In genomic region chr19:11089254-11090013, GRCh38 we compare ENCODE assay signal across 1 cellular context.
TF ChIP-seq lines count a peak whose summit lies in the region.

LDLR (plus strand) TSS chr19:11089463; CDS start chr19:11089549, 86 bp downstream.

TF ChIP-seq in HEK293, 187 proteins besides CTCF, POLR2A, EP300 and RAD21 (continued from another document and continues in another):
- no peak; the same call in 1 of the 2 replicates for TF ChIP-seq ZNF513 (tag by site-specific recombination; IDR thresholded peaks at IDR 0.05)
- no peak for TF ChIP-seq ZNF202 (tag by site-specific recombination; IDR thresholded peaks at IDR 0.05; ENCODE audit: borderline replicate concordance)
- TF ChIP-seq ZNF214 (tag by site-specific recombination; IDR thresholded peaks at IDR 0.05; ENCODE audit: borderline replicate concordance) = no peak
- TF ChIP-seq ZNF37A (tag by site-specific recombination; IDR thresholded peaks at IDR 0.05) = no peak
- TF ChIP-seq TCF7L2 (IDR thresholded peaks at IDR 0.05; ENCODE audit: borderline replicate concordance, low read depth, low read length) = no peak
- TF ChIP-seq ZNF792 (tag by site-specific recombination; IDR thresholded peaks at IDR 0.05) = no peak
- no peak for TF ChIP-seq MEIS1 (CRISPR knock-in tag; IDR thresholded peaks at IDR 0.05; ENCODE audit: borderline replicate concordance)
- TF ChIP-seq ZNF23 (tag by site-specific recombination; IDR thresholded peaks at IDR 0.05; ENCODE audit: borderline replicate concordance) = no peak
- TF ChIP-seq ZNF664 (tag by site-specific recombination; IDR thresholded peaks at IDR 0.05) = no peak
- TF ChIP-seq ZNF639 (tag by site-specific recombination; IDR thresholded peaks at IDR 0.05) = no peak
- peak; percentile 58 for TF ChIP-seq SP3 (tag by site-specific recombination; IDR thresholded peaks at IDR 0.05)
- peak; percentile 7; the same call in 1 of the 2 replicates for TF ChIP-seq ZNF580 (tag by site-specific recombination; IDR thresholded peaks at IDR 0.05)
- TF ChIP-seq ZBTB48 (tag by site-specific recombination; IDR thresholded peaks at IDR 0.05) = peak; percentile 62; the same call in 1 of the 2 replicates
- no peak for TF ChIP-seq ZFP41 (tag by site-specific recombination; IDR thresholded peaks at IDR 0.05; ENCODE audit: borderline replicate concordance)
- no peak for TF ChIP-seq ZNF302 (tag by site-specific recombination; IDR thresholded peaks at IDR 0.05; ENCODE audit: low read depth)
- no peak for TF ChIP-seq ZNF510 (tag by site-specific recombination; IDR thresholded peaks at IDR 0.05; ENCODE audit: insufficient replicate concordance)
- 0 out of 2 replicates have a peak, but pooled peaks have one; percentile 8 for TF ChIP-seq ZFP3 (tag by site-specific recombination; IDR thresholded peaks at IDR 0.05; ENCODE audit: low read depth)
- TF ChIP-seq TRIM28 (IDR thresholded peaks at IDR 0.05; ENCODE audit: borderline replicate concordance, low read length) = no peak
- peak; percentile 94 for TF ChIP-seq ZIC2 (tag by site-specific recombination; IDR thresholded peaks at IDR 0.05)
- 0 out of 2 replicates have a peak, but pooled peaks have one; percentile 13 for TF ChIP-seq ZNF645 (tag by site-specific recombination; IDR thresholded peaks at IDR 0.05)
- no peak for TF ChIP-seq ZNF449 (tag by site-specific recombination; IDR thresholded peaks at IDR 0.05)
- no peak for TF ChIP-seq KLF16 (tag by site-specific recombination; IDR thresholded peaks at IDR 0.05)
- no peak for TF ChIP-seq ZBTB49 (tag by site-specific recombination; IDR thresholded peaks at IDR 0.05; ENCODE audit: low read depth)
- TF ChIP-seq ZNF623 (tag by site-specific recombination; IDR thresholded peaks at IDR 0.05) = no peak; the same call in 1 of the 2 replicates
- TF ChIP-seq ZNF521 (tag by site-specific recombination; IDR thresholded peaks at IDR 0.05) = no peak
- no peak for TF ChIP-seq ZNF350 (tag by site-specific recombination; IDR thresholded peaks at IDR 0.05)
- no peak; the same call in 1 of the 2 replicates for TF ChIP-seq ZNF561 (tag by site-specific recombination; IDR thresholded peaks at IDR 0.05; ENCODE audit: borderline replicate concordance)
- TF ChIP-seq ZNF473 (tag by site-specific recombination; IDR thresholded peaks at IDR 0.05) = no peak
- TF ChIP-seq ZNF544 (tag by site-specific recombination; IDR thresholded peaks at IDR 0.05) = no peak
- no peak for TF ChIP-seq ZNF785 (tag by site-specific recombination; IDR thresholded peaks at IDR 0.05)
- TF ChIP-seq ZNF626 (tag by site-specific recombination; IDR thresholded peaks at IDR 0.05) = no peak
- TF ChIP-seq ZSCAN30 (tag by site-specific recombination; IDR thresholded peaks at IDR 0.05) = 0 out of 2 replicates have a peak, but pooled peaks have one; percentile 18
- no peak for TF ChIP-seq ZNF571 (tag by site-specific recombination; IDR thresholded peaks at IDR 0.05)
- TF ChIP-seq YY2 (tag by site-specific recombination; IDR thresholded peaks at IDR 0.05) = no peak
- no peak for TF ChIP-seq ZNF138 (tag by site-specific recombination; IDR thresholded peaks at IDR 0.05; ENCODE audit: borderline replicate concordance)
- TF ChIP-seq ZNF692 (tag by site-specific recombination; IDR thresholded peaks at IDR 0.05) = peak; percentile 85
- no peak for TF ChIP-seq SCRT1 (tag by site-specific recombination; IDR thresholded peaks at IDR 0.05; ENCODE audit: borderline replicate concordance)
- TF ChIP-seq ZNF221 (tag by site-specific recombination; IDR thresholded peaks at IDR 0.05; ENCODE audit: borderline replicate concordance) = no peak
- no peak for TF ChIP-seq ZNF585B (tag by site-specific recombination; IDR thresholded peaks at IDR 0.05)
- no peak for TF ChIP-seq ZBTB11 (tag by site-specific recombination; conservative IDR thresholded peaks at IDR 0.05; ENCODE audit: low read depth)
- no peak for TF ChIP-seq YY1 (tag by site-specific recombination; IDR thresholded peaks at IDR 0.05)
- no peak for TF ChIP-seq ZNF175 (tag by site-specific recombination; IDR thresholded peaks at IDR 0.05)
- no peak for TF ChIP-seq ZFHX2 (tag by site-specific recombination; conservative IDR thresholded peaks at IDR 0.05)
- no peak; the same call in 1 of the 2 replicates for TF ChIP-seq KLF8 (tag by site-specific recombination; IDR thresholded peaks at IDR 0.05)
- TF ChIP-seq ZXDB (tag by site-specific recombination; IDR thresholded peaks at IDR 0.05) = peak; percentile 13; the same call in 1 of the 2 replicates
- no peak for TF ChIP-seq FEZF1 (tag by site-specific recombination; IDR thresholded peaks at IDR 0.05)
- no peak for TF ChIP-seq ZNF132 (tag by site-specific recombination; IDR thresholded peaks at IDR 0.05; ENCODE audit: borderline replicate concordance)
- TF ChIP-seq ZNF530 (tag by site-specific recombination; IDR thresholded peaks at IDR 0.05; ENCODE audit: low read depth) = no peak
- TF ChIP-seq ZNF2 (tag by site-specific recombination; IDR thresholded peaks at IDR 0.05) = no peak
- TF ChIP-seq ZNF266 (tag by site-specific recombination; IDR thresholded peaks at IDR 0.05; ENCODE audit: low read depth) = no peak
- no peak for TF ChIP-seq ZNF560 (tag by site-specific recombination; IDR thresholded peaks at IDR 0.05; ENCODE audit: borderline replicate concordance)
- TF ChIP-seq HOXA7 (CRISPR knock-in tag; IDR thresholded peaks at IDR 0.05; ENCODE audit: borderline replicate concordance) = no peak
- peak; percentile 86 for TF ChIP-seq ZNF341 (tag by site-specific recombination; IDR thresholded peaks at IDR 0.05; ENCODE audit: low read depth)
- no peak for TF ChIP-seq ZNF324 (tag by site-specific recombination; IDR thresholded peaks at IDR 0.05)
- TF ChIP-seq RBAK (tag by site-specific recombination; IDR thresholded peaks at IDR 0.05) = no peak
- TF ChIP-seq GFI1B (tag by site-specific recombination; IDR thresholded peaks at IDR 0.05) = no peak
- TF ChIP-seq GLI2 (tag by site-specific recombination; IDR thresholded peaks at IDR 0.05; ENCODE audit: borderline replicate concordance, low read depth) = no peak
- peak; percentile 60 for TF ChIP-seq ZNF366 (tag by site-specific recombination; conservative IDR thresholded peaks at IDR 0.05)
- TF ChIP-seq IKZF3 (tag by site-specific recombination; IDR thresholded peaks at IDR 0.05) = peak; percentile 72
- TF ChIP-seq ZNF707 (tag by site-specific recombination; IDR thresholded peaks at IDR 0.05) = no peak
- TF ChIP-seq ZNF426 (tag by site-specific recombination; IDR thresholded peaks at IDR 0.05) = no peak
